In genomic region chr6:57174511-57174907, GRCh38 we compare ENCODE assay signal across 11 cellular contexts. TPM values are rescaled to one million over a fixed set of nuclear protein-coding genes. Genes with fewer than 3 reads are reported as not detected.
DNase-seq lines count a peak whose midpoint lies in the region; ATAC-seq and TF ChIP-seq lines count a peak whose summit lies in the region.
"Had no signal": no experiment of that assay in that cellular context is flagged by ENCODE, and none has a peak within 500 bp of the region (broad histone marks: within the 10 kb centered on the region; RNA-seq: fewer than 3 reads in every experiment).

No MANE protein-coding gene starts in this region.

- peak overlapping the region; percentile 86 for H3K9ac ChIP-seq in PC-3 (ENCODE audit: low read length)
- H3K9ac ChIP-seq in trophoblast cell (ENCODE audit: low read length) = no peak overlapping the region

- no peak overlapping the region for H2BK12ac ChIP-seq in trophoblast cell (ENCODE audit: low read length)

- peaks cover 3% of the 10 kb centered on the region for H3K36me3 Mint-ChIP-seq in activated T-cell treated with anti-CD3 and anti-CD28 coated beads, Interleukin-2, amount 50 U/mL, for 4 hours (ENCODE audit: insufficient read depth)
- H3K36me3 Mint-ChIP-seq in stimulated activated effector memory CD8-positive, alpha-beta T cell treated with anti-CD3 and anti-CD28 coated beads, Interleukin-12 subunit alpha, Interleukin-12 subunit beta, amount 100 ng/mL, for 72 hours = peaks cover 14% of the 10 kb centered on the region
- H3K36me3 Mint-ChIP-seq: IgD-negative memory B cell had no signal

- TF ChIP-seq CTCF in PC-3 (conservative IDR thresholded peaks at IDR 0.05; ENCODE audit: low read depth, low read length) = no peak
- TF ChIP-seq CTCF in fibroblast of mammary gland (conservative IDR thresholded peaks at IDR 0.05; ENCODE audit: control insufficient read depth, insufficient read depth, low read depth, low read length) = no peak

- ATAC-seq in activated T-cell treated with anti-CD3 and anti-CD28 coated beads, Interleukin-2, amount 50 U/mL, for 4 hours = no peak
- no peak for ATAC-seq in PC-3
- no peak for ATAC-seq in stimulated activated effector memory CD8-positive, alpha-beta T cell treated with anti-CD3 and anti-CD28 coated beads, Interleukin-12 subunit alpha, Interleukin-12 subunit beta, amount 100 ng/mL, for 72 hours
- ATAC-seq: activated CD4-positive, CD25-positive, alpha-beta regulatory T cell treated with anti-CD3 and anti-CD28 coated beads, Interleukin-2, amount 50 U/mL, for 24 hours had no signal

- no peaks in the 10 kb centered on the region for H3K9me3 ChIP-seq in PC-3 (ENCODE audit: low read length)
- no peaks in the 10 kb centered on the region for H3K9me3 ChIP-seq in trophoblast cell (ENCODE audit: insufficient read depth, low read depth, low read length)

- H2AFZ ChIP-seq in PC-3 (ENCODE audit: low read length) (peak overlapping the region; percentile 81), trophoblast cell (ENCODE audit: insufficient read depth, low read length, poor library complexity) (no peak overlapping the region)

- H3K27ac ChIP-seq in PC-3 (ENCODE audit: low read length) (peak overlapping the region; percentile 69), trophoblast cell (ENCODE audit: low read depth, low read length) (no peak overlapping the region)

- no peak overlapping the region for H2BK5ac ChIP-seq in trophoblast cell (ENCODE audit: low read depth, low read length, poor library complexity)

- no peak overlapping the region for H3K23ac ChIP-seq in trophoblast cell (ENCODE audit: low read length)

- H4K20me1 ChIP-seq in PC-3 (ENCODE audit: low read length) = 0 out of 2 replicates have a peak, but pooled peaks cover 8% of the 10 kb centered on the region

- H3K27me3 Mint-ChIP-seq in activated T-cell treated with anti-CD3 and anti-CD28 coated beads, Interleukin-2, amount 50 U/mL, for 4 hours (ENCODE audit: low read depth) = no peaks in the 10 kb centered on the region
- H3K27me3 Mint-ChIP-seq: central memory CD8-positive, alpha-beta T cell; IgD-negative memory B cell had no signal

- peaks cover 13% of the 10 kb centered on the region for H3K79me1 ChIP-seq in trophoblast cell (ENCODE audit: low read length)

- peaks cover 3% of the 10 kb centered on the region for H3F3A ChIP-seq in PC-3 (ENCODE audit: low read length, unreplicated experiment)

- peak overlapping the region; percentile 92 for H3K4me3 ChIP-seq in PC-3 (ENCODE audit: low read length)
- peak overlapping the region; percentile 97 for H3K4me3 ChIP-seq in fibroblast of mammary gland (ENCODE audit: control insufficient read depth, low read depth, low read length)
- no peak overlapping the region for H3K4me3 ChIP-seq in trophoblast cell (ENCODE audit: low read depth, low read length)

- H3K27ac Mint-ChIP-seq in stimulated activated effector memory CD8-positive, alpha-beta T cell treated with anti-CD3 and anti-CD28 coated beads, Interleukin-12 subunit alpha, Interleukin-12 subunit beta, amount 100 ng/mL, for 72 hours = no peak overlapping the region

- H3K79me2 ChIP-seq in PC-3 (ENCODE audit: low read length) = peaks cover 80% of the 10 kb centered on the region
- peaks cover 11% of the 10 kb centered on the region for H3K79me2 ChIP-seq in trophoblast cell (ENCODE audit: control insufficient read depth, insufficient read depth, low read length, poor library complexity)

- DNase-seq in activated T-cell treated with anti-CD3 and anti-CD28 coated beads, Interleukin-2, amount 50 U/mL, for 4 hours = no peak
- DNase-seq in activated T-cell treated with anti-CD3 and anti-CD28 coated beads for 4 hours (no peak), PC-3 (no peak), fibroblast of mammary gland (ENCODE audit: low read depth) (no peak), NCI-H146 treated with DMSO at 0.1 percent for 48 hours (lab: John Stamatoyannopoulos, UW; ENCODE audit: unreplicated experiment) (no peak), amniotic stem cell (lab: John Stamatoyannopoulos, UW) (no peak), trophoblast cell (no peak)
- no peak for DNase-seq in stimulated activated effector memory CD8-positive, alpha-beta T cell treated with anti-CD3 and anti-CD28 coated beads, Interleukin-12 subunit alpha, Interleukin-12 subunit beta, amount 100 ng/mL, for 72 hours (ENCODE audit: low spot score in 2 of 2)

- no TSS peak for BruUV-seq in PC-3 (replicated peaks; lab: Mats Ljungman, UMichigan)

- H3K27me3 ChIP-seq in PC-3 (ENCODE audit: low read length) (no peaks in the 10 kb centered on the region), trophoblast cell (ENCODE audit: insufficient read depth, low read length) (no peaks in the 10 kb centered on the region)

- no peak overlapping the region for H2AK5ac ChIP-seq in trophoblast cell (ENCODE audit: low read length)

- no CpG with 5 or more reads among the region's 3 CpGs for WGBS in trophoblast cell (ENCODE audit: extremely low coverage, insufficient coverage, insufficient read length)

- H2BK120ac ChIP-seq in trophoblast cell (ENCODE audit: insufficient read depth, low read length, poor library complexity) = no peak overlapping the region

- no peaks in the 10 kb centered on the region for H3K9me2 ChIP-seq in PC-3 (replicated peaks; ENCODE audit: low read length)

- H4K12ac ChIP-seq in trophoblast cell (ENCODE audit: low read depth, low read length) = no peak overlapping the region

- H4K8ac ChIP-seq in trophoblast cell (ENCODE audit: low read depth, low read length) = no peak overlapping the region

- H3K36me3 ChIP-seq in PC-3 (ENCODE audit: low read depth, low read length) (peaks cover 6% of the 10 kb centered on the region; the same call in 1 of the 2 replicates), trophoblast cell (ENCODE audit: control insufficient read depth in 1 of 2, insufficient read depth in 2 of 2, low read length in 2 of 2) (no peaks in the 10 kb centered on the region)

- H3K4me2 ChIP-seq in PC-3 (ENCODE audit: low read length) (peak overlapping the region; percentile 88), trophoblast cell (ENCODE audit: low read length) (no peak overlapping the region)

- peak overlapping the region; percentile 91 for H3K4me3 Mint-ChIP-seq in activated T-cell treated with anti-CD3 and anti-CD28 coated beads, Interleukin-2, amount 50 U/mL, for 4 hours
- peak overlapping the region; percentile 86 for H3K4me3 Mint-ChIP-seq in stimulated activated effector memory CD8-positive, alpha-beta T cell treated with anti-CD3 and anti-CD28 coated beads, Interleukin-12 subunit alpha, Interleukin-12 subunit beta, amount 100 ng/mL, for 72 hours

- POLR2A ChIA-PET in PC-3 (lab: Charles Lee; ENCODE audit: unreplicated experiment) = no interaction called here

- no peak overlapping the region for H4K91ac ChIP-seq in trophoblast cell (ENCODE audit: low read depth, low read length)

- peaks cover 19% of the 10 kb centered on the region for H3K4me1 ChIP-seq in PC-3 (ENCODE audit: insufficient read depth, low read length)
- H3K4me1 ChIP-seq in trophoblast cell (ENCODE audit: control insufficient read depth in 1 of 2, insufficient read depth in 2 of 2, low read length in 2 of 2) = peaks cover 4 to 9% of the 10 kb centered on the region in 2 experiments

- CTCF ChIA-PET in PC-3 (lab: Charles Lee) = no interaction called here

- no peak overlapping the region for H3K4ac ChIP-seq in trophoblast cell (ENCODE audit: low read depth, low read length)

- H3K14ac ChIP-seq in trophoblast cell (ENCODE audit: low read length) = no peak overlapping the region

- no peak overlapping the region for H3K18ac ChIP-seq in trophoblast cell (ENCODE audit: low read length)

- H3K9me3 Mint-ChIP-seq in activated T-cell treated with anti-CD3 and anti-CD28 coated beads, Interleukin-2, amount 50 U/mL, for 4 hours = no peaks in the 10 kb centered on the region
- no peaks in the 10 kb centered on the region for H3K9me3 Mint-ChIP-seq in stimulated activated effector memory CD8-positive, alpha-beta T cell treated with anti-CD3 and anti-CD28 coated beads, Interleukin-12 subunit alpha, Interleukin-12 subunit beta, amount 100 ng/mL, for 72 hours
- H3K9me3 Mint-ChIP-seq: central memory CD8-positive, alpha-beta T cell; IgD-negative memory B cell had no signal

- intact Hi-C loops in PC-3 (cut with micrococcal nuclease) = loop anchor here (2.0 to 5.0 kb wide), 4 partner anchors 93 to 272 kb away; partner anchors contain the start of gene KIAA1586

- H3K4me1 Mint-ChIP-seq in activated T-cell treated with anti-CD3 and anti-CD28 coated beads, Interleukin-2, amount 50 U/mL, for 4 hours (ENCODE audit: low read depth) = peaks cover 38% of the 10 kb centered on the region
- H3K4me1 Mint-ChIP-seq in stimulated activated effector memory CD8-positive, alpha-beta T cell treated with anti-CD3 and anti-CD28 coated beads, Interleukin-12 subunit alpha, Interleukin-12 subunit beta, amount 100 ng/mL, for 72 hours = peaks cover 14% of the 10 kb centered on the region

RNA-seq across cellular contexts. Expression of gene BAG2, which starts 2.4 kb away (rescaled TPM):
- 1 to 10 TPM; 6.3 to 7.2 (median 6.9) TPM for total RNA-seq in activated T-cell treated with anti-CD3 and anti-CD28 coated beads, Interleukin-2, amount 50 U/mL, for 4 hours
- total RNA-seq in PC-3 (2014; rRNA removed) = 8.9 and 10.4 TPM in 2 replicates
- polyA plus RNA-seq in trophoblast cell (2013) = 4.3 and 4.4 TPM in 2 replicates

RNA-seq across cellular contexts. Expression of gene RAB23, which starts 47.6 kb away (rescaled TPM):
- 1 to 10 TPM; 1.5 to 2.2 (median 2.0) TPM for total RNA-seq in activated T-cell treated with anti-CD3 and anti-CD28 coated beads, Interleukin-2, amount 50 U/mL, for 4 hours
- 8.2 and 11.2 TPM in 2 replicates for total RNA-seq in PC-3 (2014; rRNA removed)
- 23.4 and 23.5 TPM in 2 replicates for polyA plus RNA-seq in trophoblast cell (2013)
